9 cellular contexts compared by ENCODE assay signal in the genomic region with DNA sequence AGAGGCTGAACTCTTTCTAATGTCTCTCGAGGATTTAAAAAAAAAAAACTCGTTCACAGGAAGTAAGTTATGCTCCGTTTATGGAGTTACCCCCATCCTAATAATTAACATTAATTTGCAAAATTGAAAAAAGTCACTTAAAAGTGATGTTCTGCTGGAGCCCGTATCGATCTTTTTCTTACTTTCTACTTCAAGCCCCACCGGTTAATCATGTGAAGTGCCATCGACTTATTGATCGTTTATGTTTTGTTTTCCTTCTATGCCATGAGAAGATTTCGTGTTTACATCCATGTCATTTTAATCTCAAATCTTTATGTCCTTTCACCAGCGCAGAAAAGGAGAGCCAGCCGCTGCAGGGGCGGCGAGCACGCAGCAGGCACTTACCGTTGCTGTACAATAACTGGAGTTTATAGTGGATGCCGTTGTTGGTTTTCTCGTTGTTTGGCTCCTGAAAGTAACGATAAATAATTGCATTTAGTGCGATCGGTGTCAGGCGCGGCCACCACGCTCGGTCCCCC. TPM values are rescaled to one million over a fixed set of nuclear protein-coding genes. Genes with fewer than 3 reads are reported as not detected.
DNase-seq lines count a peak whose midpoint lies in the region; ATAC-seq and TF ChIP-seq lines count a peak whose summit lies in the region.
"Had no signal": no experiment of that assay in that cellular context is flagged by ENCODE, and none has a peak within 500 bp of the region (broad histone marks: within the 10 kb centered on the region; RNA-seq: fewer than 3 reads in every experiment).

No MANE protein-coding gene starts in this region.

- no peaks in the 10 kb centered on the region for H3K9me3 Mint-ChIP-seq in activated T-cell treated with anti-CD3 and anti-CD28 coated beads, Interleukin-2, amount 50 U/mL, for 4 hours
- H3K9me3 Mint-ChIP-seq in brain, result peaks cover 0 to 5% (median 0%) of the 10 kb centered on the region in 5 experiments

- peak overlapping the region; percentile 43 for H3K4me3 Mint-ChIP-seq in activated T-cell treated with anti-CD3 and anti-CD28 coated beads, Interleukin-2, amount 50 U/mL, for 4 hours
- H3K4me3 Mint-ChIP-seq in brain, result peak overlapping the region; percentile 67 to 93 (median 82)

- no peak overlapping the region for H3K14ac ChIP-seq in mesenchymal stem cell (ENCODE audit: low read length in 2 of 2)

- H4K91ac ChIP-seq in mesenchymal stem cell (ENCODE audit: low read length), result no peak overlapping the region

- H3K4me3 ChIP-seq in mesenchymal stem cell (ENCODE audit: insufficient read depth in 1 of 2, low read depth in 1 of 2, low read length in 2 of 2) (peak overlapping the region; percentile 57 to 87), thyroid gland (replicated peaks in 1 of 3) (peak overlapping the region; percentile 15 to 44 (median 44))

- no peak overlapping the region for H3K4ac ChIP-seq in mesenchymal stem cell (ENCODE audit: low read depth in 1 of 2, low read length in 2 of 2)

- H3K36me3 Mint-ChIP-seq in activated T-cell treated with anti-CD3 and anti-CD28 coated beads, Interleukin-2, amount 50 U/mL, for 4 hours (ENCODE audit: insufficient read depth), result no peaks in the 10 kb centered on the region
- peaks cover 34% of the 10 kb centered on the region for H3K36me3 Mint-ChIP-seq in brain

- WGBS in mesenchymal stem cell, result 9% methylated on average over 21 of the region's 24 CpGs
- 6 to 8% methylated on average over 24 of the region's 24 CpGs for WGBS in thyroid gland, 2 donors

- peak overlapping the region in 3 of 5 experiments; percentile 71 to 96 (median 76) for H3K27ac Mint-ChIP-seq in brain

- DNase-seq in activated T-cell treated with anti-CD3 and anti-CD28 coated beads, Interleukin-2, amount 50 U/mL, for 4 hours, result no peak
- DNase-seq in activated T-cell treated with anti-CD3 and anti-CD28 coated beads for 4 hours, result no peak
- no peak for DNase-seq in mesenchymal stem cell
- no peak for DNase-seq in thyroid gland
- no peak for DNase-seq in NOMO-1 treated with DMSO at 0.1 percent for 48 hours (lab: John Stamatoyannopoulos, UW; ENCODE audit: unreplicated experiment)
- DNase-seq in DMS79 treated with DMSO at 0.1 percent for 48 hours (lab: John Stamatoyannopoulos, UW), result no peak
- DNase-seq in AML-193 (lab: John Stamatoyannopoulos, UW), result no peak
- DNase-seq: SHP77 treated with DMSO at 0.1 percent for 48 hours had no signal

- H3K18ac ChIP-seq in mesenchymal stem cell (ENCODE audit: low read depth in 1 of 2, low read length in 2 of 2), result peak overlapping the region in 1 of 2 experiments; percentile 44

- no peak overlapping the region for H2BK5ac ChIP-seq in mesenchymal stem cell (ENCODE audit: low read depth, low read length, poor library complexity, severe bottlenecking)

- peak overlapping the region; percentile 82 for H3K4me2 ChIP-seq in mesenchymal stem cell (ENCODE audit: low read length, poor library complexity, severe bottlenecking)

- H3K23ac ChIP-seq in mesenchymal stem cell (ENCODE audit: low read length in 2 of 2), result no peak overlapping the region

- no peak for TF ChIP-seq POLR2A in thyroid gland (IDR thresholded peaks at IDR 0.05)

- TF ChIP-seq CTCF in brain (conservative IDR thresholded peaks at IDR 0.05), result no peak
- TF ChIP-seq CTCF in thyroid gland (IDR thresholded peaks at IDR 0.05), result no peak

- no peak overlapping the region for H2AFZ ChIP-seq in mesenchymal stem cell (ENCODE audit: low read depth, low read length)

- ATAC-seq in activated T-cell treated with anti-CD3 and anti-CD28 coated beads, Interleukin-2, amount 50 U/mL, for 4 hours, result no peak

- H3K27me3 ChIP-seq in mesenchymal stem cell (ENCODE audit: control insufficient read depth in 1 of 2, insufficient read depth in 1 of 2, low read length in 2 of 2) (peaks cover 0 to 75% of the 10 kb centered on the region in 2 experiments), thyroid gland (peaks cover 48% of the 10 kb centered on the region)

- H3K4me1 ChIP-seq in mesenchymal stem cell (ENCODE audit: control insufficient read depth, insufficient read depth, low read depth, low read length) (peaks cover 52% of the 10 kb centered on the region), thyroid gland (peaks cover 0 to 40% of the 10 kb centered on the region in 2 donors)

- H3K9me3 ChIP-seq in mesenchymal stem cell (ENCODE audit: control insufficient read depth, low read length) (no peaks in the 10 kb centered on the region), thyroid gland (no peaks in the 10 kb centered on the region)

- H3K27ac ChIP-seq in mesenchymal stem cell (ENCODE audit: low read length, poor library complexity, severe bottlenecking), result no peak overlapping the region
- peak overlapping the region; percentile 64 to 79 (median 79) for H3K27ac ChIP-seq in thyroid gland

- H3K79me1 ChIP-seq in mesenchymal stem cell (replicated peaks; ENCODE audit: low read length, poor library complexity, severe bottlenecking), result no peaks in the 10 kb centered on the region

- H2BK12ac ChIP-seq in mesenchymal stem cell (ENCODE audit: low read length in 2 of 2), result no peak overlapping the region

- H2BK15ac ChIP-seq in mesenchymal stem cell (ENCODE audit: low read depth, poor library complexity, severe bottlenecking), result peak overlapping the region; percentile 12

- peaks cover 64% of the 10 kb centered on the region for H3K27me3 Mint-ChIP-seq in activated T-cell treated with anti-CD3 and anti-CD28 coated beads, Interleukin-2, amount 50 U/mL, for 4 hours (ENCODE audit: low read depth)
- H3K27me3 Mint-ChIP-seq in brain, result peaks cover 90% of the 10 kb centered on the region

- H2AK5ac ChIP-seq in mesenchymal stem cell (ENCODE audit: low read length, severe bottlenecking), result no peak overlapping the region

- H3K9ac ChIP-seq in mesenchymal stem cell (ENCODE audit: low read length), result peak overlapping the region; percentile 98

- H3K4me1 Mint-ChIP-seq in activated T-cell treated with anti-CD3 and anti-CD28 coated beads, Interleukin-2, amount 50 U/mL, for 4 hours (ENCODE audit: low read depth), result peaks cover 27% of the 10 kb centered on the region
- peaks cover 50% of the 10 kb centered on the region for H3K4me1 Mint-ChIP-seq in brain

- H4K8ac ChIP-seq in mesenchymal stem cell (ENCODE audit: low read length), result no peak overlapping the region

- H3K36me3 ChIP-seq in mesenchymal stem cell (ENCODE audit: control insufficient read depth in 1 of 2, insufficient read depth in 2 of 2, low read depth in 1 of 2, low read length in 2 of 2), result peaks cover 0 to 39% of the 10 kb centered on the region in 2 experiments
- no peaks in the 10 kb centered on the region for H3K36me3 ChIP-seq in thyroid gland

- intact Hi-C loops in thyroid gland (cut with DNase I), result no loop called here

- no peak overlapping the region for H2BK120ac ChIP-seq in mesenchymal stem cell (ENCODE audit: low read depth, low read length)

RNA-seq across cellular contexts. Expression of gene EBF3, which starts 1.5 kb away (rescaled TPM):
- not detected for total RNA-seq in activated T-cell treated with anti-CD3 and anti-CD28 coated beads, Interleukin-2, amount 50 U/mL, for 4 hours
- polyA plus RNA-seq in brain (ENCODE audit: insufficient read depth, low read depth, low replicate concordance), result 22.3 TPM
- 1.5 TPM for polyA plus RNA-seq in mesenchymal stem cell (2013, experiment 1 of 2)
- polyA plus RNA-seq in mesenchymal stem cell (2013, experiment 2 of 2), result 1.2 TPM
- 10 to 100 TPM in 1 of 4 donors, 1 to 10 TPM in 3; 6.8 to 12.5 (median 8.8) TPM for total RNA-seq in thyroid gland

Comparison
In these comparisons a context has a peak if more than half of its experiments do, and no peak if none do; other contexts are left out.
1. RNA of gene EBF3, which starts 1.5 kb away (total RNA-seq): 6.8 to 12.5 TPM in thyroid gland; not detected in activated T-cell treated with anti-CD3 and anti-CD28 coated beads, Interleukin-2, amount 50 U/mL, for 4 hours; every median in the first group is over 4 times any median in the second.